Comparison of ENCODE assay signal across 7 cellular contexts in genomic region chr3:123067689-123068226, GRCh38. TPM values are rescaled to one million over a fixed set of nuclear protein-coding genes. Genes with fewer than 3 reads are reported as not detected.
DNase-seq lines count a peak whose midpoint lies in the region; ATAC-seq and TF ChIP-seq lines count a peak whose summit lies in the region.

No MANE protein-coding gene starts in this region.

- H3K79me2 ChIP-seq in SK-N-SH (ENCODE audit: insufficient read depth) (peaks cover 57% of the 10 kb centered on the region), parathyroid adenoma (peaks cover 10% of the 10 kb centered on the region)

- WGBS in SK-N-SH (ENCODE audit: low lambda C conversion rate) = 26% methylated on average over 10 of the region's 18 CpGs
- WGBS in esophagus muscularis mucosa = 12% methylated on average over 17 of the region's 18 CpGs

- no peak for DNase-seq in SK-N-SH
- no peak for DNase-seq in esophagus muscularis mucosa (ENCODE audit: extremely low spot score)
- no peak for DNase-seq in islet precursor cell

- POLR2A ChIA-PET in SK-N-SH (lab: Yijun Ruan, JAX) = interaction anchor here (0.8 to 2.2 kb wide), 5 partner anchors 9 to 131 kb away, joined by 3 to 9 read pairs (median 4); no protein-coding TSS in a partner anchor

- H3K27ac ChIP-seq in SK-N-SH (ENCODE audit: low read depth in 2 of 2, low read length in 1 of 2) (peak overlapping the region; percentile 49 to 80; a peak in 2 of 4 replicates), esophagus muscularis mucosa (replicated peaks in 1 of 4) (peak overlapping the region; percentile 75 to 92 (median 82)), parathyroid adenoma (no peak overlapping the region)

- no peak for TF ChIP-seq RAD21 in SK-N-SH (IDR thresholded peaks at IDR 0.05; ENCODE audit: low read length)

- H3K36me3 ChIP-seq in SK-N-SH (replicated peaks in 1 of 2; ENCODE audit: control insufficient read depth in 1 of 2, insufficient read depth in 2 of 2, low read length in 1 of 2) = no peaks in the 10 kb centered on the region
- H3K36me3 ChIP-seq in esophagus muscularis mucosa = no peaks in the 10 kb centered on the region
- no peaks in the 10 kb centered on the region for H3K36me3 ChIP-seq in parathyroid adenoma (ENCODE audit: control insufficient read depth, insufficient read depth, low read length)

- no peaks in the 10 kb centered on the region for H3F3A ChIP-seq in SK-N-SH (replicated peaks; ENCODE audit: insufficient read depth)

- H3K9ac ChIP-seq in SK-N-SH (peak overlapping the region; percentile 90), parathyroid adenoma (peak overlapping the region; percentile 41)

- H2AFZ ChIP-seq in SK-N-SH (ENCODE audit: low read depth) (peak overlapping the region; percentile 89), parathyroid adenoma (peak overlapping the region; percentile 92)

- peaks cover 3 to 40% of the 10 kb centered on the region in 2 experiments; a peak in 3 of 4 replicates for H3K4me1 ChIP-seq in SK-N-SH (ENCODE audit: control insufficient read depth in 1 of 2, insufficient read depth in 2 of 2, low read depth in 1 of 2, low read length in 1 of 2)
- peaks cover 28 to 49% (median 48%) of the 10 kb centered on the region in 4 donors for H3K4me1 ChIP-seq in esophagus muscularis mucosa
- H3K4me1 ChIP-seq in parathyroid adenoma = peaks cover 7% of the 10 kb centered on the region

- TF ChIP-seq EP300 in SK-N-SH (IDR thresholded peaks at IDR 0.05; ENCODE audit: borderline replicate concordance in 1 of 2, low read depth in 1 of 2, low read length in 1 of 2) (no peak), esophagus muscularis mucosa (IDR thresholded peaks at IDR 0.05) (no peak)

- TF ChIP-seq CTCF in SK-N-SH (IDR thresholded peaks at IDR 0.05) (no peak), esophagus muscularis mucosa (IDR thresholded peaks at IDR 0.05) (no peak), parathyroid adenoma (IDR thresholded peaks at IDR 0.05) (no peak)

- H3K4me3 ChIP-seq in SK-N-SH (ENCODE audit: low read depth in 2 of 2, low read length in 1 of 2) (peak overlapping the region; percentile 94 to 96), esophagus muscularis mucosa (peak overlapping the region; percentile 83 to 95 (median 86)), parathyroid adenoma (ENCODE audit: low read depth, low read length) (peak overlapping the region; percentile 74)

- H3K27me3 ChIP-seq in SK-N-SH (ENCODE audit: insufficient read depth) = no peaks in the 10 kb centered on the region
- no peaks in the 10 kb centered on the region for H3K27me3 ChIP-seq in esophagus muscularis mucosa
- no peaks in the 10 kb centered on the region for H3K27me3 ChIP-seq in parathyroid adenoma (ENCODE audit: control insufficient read depth, insufficient read depth, low read length)

- no peaks in the 10 kb centered on the region for H3K9me3 ChIP-seq in SK-N-SH
- no peaks in the 10 kb centered on the region for H3K9me3 ChIP-seq in esophagus muscularis mucosa
- H3K9me3 ChIP-seq in parathyroid adenoma (ENCODE audit: control insufficient read depth, low read length) = no peaks in the 10 kb centered on the region

- H3K9me2 ChIP-seq in SK-N-SH = no peaks in the 10 kb centered on the region

- H4K20me1 ChIP-seq in SK-N-SH (ENCODE audit: insufficient read depth) = peaks cover 25% of the 10 kb centered on the region

- TF ChIP-seq POLR2A in esophagus muscularis mucosa (IDR thresholded peaks at IDR 0.05; ENCODE audit: low read depth) = no peak

- CTCF ChIA-PET in SK-N-SH (lab: Yijun Ruan, JAX) = interaction anchor here (0.7 to 2.3 kb wide), 5 partner anchors 9 to 125 kb away, joined by 4 to 13 read pairs (median 6); no protein-coding TSS in a partner anchor

- peak; percentile 45 for ATAC-seq in GM18502 (IDR thresholded peaks at IDR 0.05; ENCODE audit: poor library complexity, unreplicated experiment)
- peak; percentile 35 for ATAC-seq in HG02642 (IDR thresholded peaks at IDR 0.05; ENCODE audit: poor library complexity, unreplicated experiment)
- no peak for ATAC-seq in HG02970 (IDR thresholded peaks at IDR 0.05; ENCODE audit: low FRiP score, unreplicated experiment)

- H3K4me2 ChIP-seq in SK-N-SH = peak overlapping the region; percentile 98
- H3K4me2 ChIP-seq in parathyroid adenoma (ENCODE audit: low read length) = peak overlapping the region; percentile 75

- intact Hi-C loops in esophagus muscularis mucosa (cut with DNase I) = loop anchor here (10.0 kb wide), 1 partner anchor 137 kb away; the partner anchor contains the start of gene SEC22A

TF ChIP-seq in SK-N-SH, 30 proteins besides CTCF, POLR2A, EP300 and RAD21:
- TF ChIP-seq EZH2phosphoT487 (IDR thresholded peaks at IDR 0.05; ENCODE audit: borderline replicate concordance, low read depth) (no peak), ZBTB33 (IDR thresholded peaks at IDR 0.05; ENCODE audit: borderline replicate concordance, low read depth) (0 out of 2 replicates have a peak, but pooled peaks have one; percentile 2), MXI1 (IDR thresholded peaks at IDR 0.05; ENCODE audit: low read depth, low read length) (no peak)

RNA-seq across cellular contexts. Expression of gene PDIA5, which starts 0.9 kb away (rescaled TPM):
- 28.0 and 28.6 TPM in 2 replicates for polyA plus RNA-seq in SK-N-SH (2012; rRNA removed)
- 25.2 and 27.2 TPM in 2 replicates for polyA plus RNA-seq in SK-N-SH (2012; cell fraction: cytosol; rRNA removed)
- polyA plus RNA-seq in SK-N-SH (2012; cell fraction: nucleus; rRNA removed) = 35.3 and 38.5 TPM in 2 replicates
- 10 to 100 TPM; 12.5 to 16.4 (median 15.1) TPM for total RNA-seq in esophagus muscularis mucosa

RNA-seq across cellular contexts. Expression of gene SEMA5B, which starts 40.2 kb away (rescaled TPM):
- polyA plus RNA-seq in SK-N-SH (2012; rRNA removed) = 0.43 and 0.75 TPM in 2 replicates
- 0.08 and 0.16 TPM in 2 replicates for polyA plus RNA-seq in SK-N-SH (2012; cell fraction: cytosol; rRNA removed)
- 0.19 and 0.69 TPM in 2 replicates for polyA plus RNA-seq in SK-N-SH (2012; cell fraction: nucleus; rRNA removed)
- total RNA-seq in esophagus muscularis mucosa = 1 to 10 TPM in 1 of 4 donors, under 1 TPM in 3; under 0.01 to 1.6 (median 0.34) TPM
